1 cellular context compared by ENCODE assay signal in the genomic region with DNA sequence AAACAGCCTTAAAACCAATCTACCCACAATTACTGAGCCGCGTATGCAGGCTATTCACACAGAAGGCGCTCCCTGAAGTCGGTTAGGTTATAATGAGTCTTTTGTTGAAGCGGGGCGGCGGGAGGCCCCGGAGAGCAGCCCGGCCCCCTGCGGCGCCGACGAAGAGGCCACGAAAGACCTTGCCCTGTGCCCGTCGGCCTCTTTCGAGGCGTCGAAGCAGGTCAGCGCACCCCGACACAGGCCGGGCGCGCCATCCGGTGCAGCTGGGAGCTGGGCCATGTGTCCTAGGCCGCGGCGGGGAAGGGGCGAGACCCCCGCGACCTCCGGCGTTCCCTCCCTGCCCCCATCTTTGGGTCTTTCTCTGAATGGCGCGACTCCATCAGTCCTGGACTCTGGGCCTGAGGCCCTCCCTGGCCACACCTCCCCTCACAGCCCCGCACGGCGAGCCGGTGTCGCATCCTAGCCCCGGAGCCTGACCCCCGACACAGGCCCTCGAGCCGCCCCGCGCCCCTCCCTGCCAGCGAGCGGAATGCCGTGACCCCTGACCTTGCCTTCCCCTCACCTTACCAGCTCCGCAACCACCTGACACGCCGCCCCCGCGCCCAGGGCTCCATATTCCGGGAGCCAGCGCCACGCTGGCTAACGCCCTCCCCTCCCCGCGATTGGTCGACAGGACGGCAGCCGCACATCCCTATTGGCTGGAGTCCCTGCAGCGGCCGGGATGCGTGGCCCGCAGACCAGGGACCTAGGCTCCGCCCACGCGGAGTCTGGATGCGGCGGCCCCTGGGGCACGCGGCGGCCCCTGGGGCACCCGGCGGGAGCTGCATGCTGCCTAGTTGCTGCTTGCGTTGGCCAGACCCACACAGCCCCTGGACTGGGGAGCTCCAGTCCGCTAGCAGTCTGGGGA.
TF ChIP-seq lines count a peak whose summit lies in the region.

SLC11A2 (minus strand) TSS at position 637 of the 907 bp plus-strand sequence. CDS start 15,656 bp downstream, outside the sequence.

TF ChIP-seq in HepG2, 621 proteins besides CTCF, POLR2A, EP300 and RAD21 (continued from another document):
- TF ChIP-seq, protein P1, sequence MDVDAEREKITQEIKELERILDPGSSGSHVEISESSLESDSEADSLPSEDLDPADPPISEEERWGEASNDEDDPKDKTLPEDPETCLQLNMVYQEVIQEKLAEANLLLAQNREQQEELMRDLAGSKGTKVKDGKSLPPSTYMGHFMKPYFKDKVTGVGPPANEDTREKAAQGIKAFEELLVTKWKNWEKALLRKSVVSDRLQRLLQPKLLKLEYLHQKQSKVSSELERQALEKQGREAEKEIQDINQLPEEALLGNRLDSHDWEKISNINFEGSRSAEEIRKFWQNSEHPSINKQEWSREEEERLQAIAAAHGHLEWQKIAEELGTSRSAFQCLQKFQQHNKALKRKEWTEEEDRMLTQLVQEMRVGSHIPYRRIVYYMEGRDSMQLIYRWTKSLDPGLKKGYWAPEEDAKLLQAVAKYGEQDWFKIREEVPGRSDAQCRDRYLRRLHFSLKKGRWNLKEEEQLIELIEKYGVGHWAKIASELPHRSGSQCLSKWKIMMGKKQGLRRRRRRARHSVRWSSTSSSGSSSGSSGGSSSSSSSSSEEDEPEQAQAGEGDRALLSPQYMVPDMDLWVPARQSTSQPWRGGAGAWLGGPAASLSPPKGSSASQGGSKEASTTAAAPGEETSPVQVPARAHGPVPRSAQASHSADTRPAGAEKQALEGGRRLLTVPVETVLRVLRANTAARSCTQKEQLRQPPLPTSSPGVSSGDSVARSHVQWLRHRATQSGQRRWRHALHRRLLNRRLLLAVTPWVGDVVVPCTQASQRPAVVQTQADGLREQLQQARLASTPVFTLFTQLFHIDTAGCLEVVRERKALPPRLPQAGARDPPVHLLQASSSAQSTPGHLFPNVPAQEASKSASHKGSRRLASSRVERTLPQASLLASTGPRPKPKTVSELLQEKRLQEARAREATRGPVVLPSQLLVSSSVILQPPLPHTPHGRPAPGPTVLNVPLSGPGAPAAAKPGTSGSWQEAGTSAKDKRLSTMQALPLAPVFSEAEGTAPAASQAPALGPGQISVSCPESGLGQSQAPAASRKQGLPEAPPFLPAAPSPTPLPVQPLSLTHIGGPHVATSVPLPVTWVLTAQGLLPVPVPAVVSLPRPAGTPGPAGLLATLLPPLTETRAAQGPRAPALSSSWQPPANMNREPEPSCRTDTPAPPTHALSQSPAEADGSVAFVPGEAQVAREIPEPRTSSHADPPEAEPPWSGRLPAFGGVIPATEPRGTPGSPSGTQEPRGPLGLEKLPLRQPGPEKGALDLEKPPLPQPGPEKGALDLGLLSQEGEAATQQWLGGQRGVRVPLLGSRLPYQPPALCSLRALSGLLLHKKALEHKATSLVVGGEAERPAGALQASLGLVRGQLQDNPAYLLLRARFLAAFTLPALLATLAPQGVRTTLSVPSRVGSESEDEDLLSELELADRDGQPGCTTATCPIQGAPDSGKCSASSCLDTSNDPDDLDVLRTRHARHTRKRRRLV (CRISPR knock-in tag; IDR thresholded peaks at IDR 0.05) = peak; percentile 77
- 0 out of 2 replicates have a peak, but pooled peaks have one; percentile 82 for TF ChIP-seq ZNF619 (CRISPR knock-in tag; IDR thresholded peaks at IDR 0.05)
- TF ChIP-seq, protein P2, sequence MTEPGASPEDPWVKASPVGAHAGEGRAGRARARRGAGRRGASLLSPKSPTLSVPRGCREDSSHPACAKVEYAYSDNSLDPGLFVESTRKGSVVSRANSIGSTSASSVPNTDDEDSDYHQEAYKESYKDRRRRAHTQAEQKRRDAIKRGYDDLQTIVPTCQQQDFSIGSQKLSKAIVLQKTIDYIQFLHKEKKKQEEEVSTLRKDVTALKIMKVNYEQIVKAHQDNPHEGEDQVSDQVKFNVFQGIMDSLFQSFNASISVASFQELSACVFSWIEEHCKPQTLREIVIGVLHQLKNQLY (CRISPR knock-in tag; IDR thresholded peaks at IDR 0.05) = peak; percentile 66; the same call in 1 of the 2 replicates
- TF ChIP-seq MXD1 (CRISPR knock-in tag; IDR thresholded peaks at IDR 0.05) = peak; percentile 91
- peak; percentile 72 for TF ChIP-seq GZF1 (CRISPR knock-in tag; IDR thresholded peaks at IDR 0.05)
- peak; percentile 66 for TF ChIP-seq SOX5 (CRISPR knock-in tag; IDR thresholded peaks at IDR 0.05; ENCODE audit: borderline replicate concordance)
- TF ChIP-seq, protein P3, sequence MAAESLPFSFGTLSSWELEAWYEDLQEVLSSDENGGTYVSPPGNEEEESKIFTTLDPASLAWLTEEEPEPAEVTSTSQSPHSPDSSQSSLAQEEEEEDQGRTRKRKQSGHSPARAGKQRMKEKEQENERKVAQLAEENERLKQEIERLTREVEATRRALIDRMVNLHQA (CRISPR knock-in tag; IDR thresholded peaks at IDR 0.05) = no peak
- TF ChIP-seq ZNF510 (CRISPR knock-in tag; IDR thresholded peaks at IDR 0.05; ENCODE audit: low read depth) = no peak
- peak; percentile 82 for TF ChIP-seq HES4 (CRISPR knock-in tag; IDR thresholded peaks at IDR 0.05; ENCODE audit: borderline replicate concordance)
- TF ChIP-seq, protein P4, sequence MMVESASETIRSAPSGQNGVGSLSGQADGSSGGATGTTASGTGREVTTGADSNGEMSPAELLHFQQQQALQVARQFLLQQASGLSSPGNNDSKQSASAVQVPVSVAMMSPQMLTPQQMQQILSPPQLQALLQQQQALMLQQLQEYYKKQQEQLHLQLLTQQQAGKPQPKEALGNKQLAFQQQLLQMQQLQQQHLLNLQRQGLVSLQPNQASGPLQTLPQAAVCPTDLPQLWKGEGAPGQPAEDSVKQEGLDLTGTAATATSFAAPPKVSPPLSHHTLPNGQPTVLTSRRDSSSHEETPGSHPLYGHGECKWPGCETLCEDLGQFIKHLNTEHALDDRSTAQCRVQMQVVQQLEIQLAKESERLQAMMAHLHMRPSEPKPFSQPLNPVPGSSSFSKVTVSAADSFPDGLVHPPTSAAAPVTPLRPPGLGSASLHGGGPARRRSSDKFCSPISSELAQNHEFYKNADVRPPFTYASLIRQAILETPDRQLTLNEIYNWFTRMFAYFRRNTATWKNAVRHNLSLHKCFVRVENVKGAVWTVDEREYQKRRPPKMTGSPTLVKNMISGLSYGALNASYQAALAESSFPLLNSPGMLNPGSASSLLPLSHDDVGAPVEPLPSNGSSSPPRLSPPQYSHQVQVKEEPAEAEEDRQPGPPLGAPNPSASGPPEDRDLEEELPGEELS (CRISPR knock-in tag; IDR thresholded peaks at IDR 0.05) = peak; percentile 53
- TF ChIP-seq, protein P5, sequence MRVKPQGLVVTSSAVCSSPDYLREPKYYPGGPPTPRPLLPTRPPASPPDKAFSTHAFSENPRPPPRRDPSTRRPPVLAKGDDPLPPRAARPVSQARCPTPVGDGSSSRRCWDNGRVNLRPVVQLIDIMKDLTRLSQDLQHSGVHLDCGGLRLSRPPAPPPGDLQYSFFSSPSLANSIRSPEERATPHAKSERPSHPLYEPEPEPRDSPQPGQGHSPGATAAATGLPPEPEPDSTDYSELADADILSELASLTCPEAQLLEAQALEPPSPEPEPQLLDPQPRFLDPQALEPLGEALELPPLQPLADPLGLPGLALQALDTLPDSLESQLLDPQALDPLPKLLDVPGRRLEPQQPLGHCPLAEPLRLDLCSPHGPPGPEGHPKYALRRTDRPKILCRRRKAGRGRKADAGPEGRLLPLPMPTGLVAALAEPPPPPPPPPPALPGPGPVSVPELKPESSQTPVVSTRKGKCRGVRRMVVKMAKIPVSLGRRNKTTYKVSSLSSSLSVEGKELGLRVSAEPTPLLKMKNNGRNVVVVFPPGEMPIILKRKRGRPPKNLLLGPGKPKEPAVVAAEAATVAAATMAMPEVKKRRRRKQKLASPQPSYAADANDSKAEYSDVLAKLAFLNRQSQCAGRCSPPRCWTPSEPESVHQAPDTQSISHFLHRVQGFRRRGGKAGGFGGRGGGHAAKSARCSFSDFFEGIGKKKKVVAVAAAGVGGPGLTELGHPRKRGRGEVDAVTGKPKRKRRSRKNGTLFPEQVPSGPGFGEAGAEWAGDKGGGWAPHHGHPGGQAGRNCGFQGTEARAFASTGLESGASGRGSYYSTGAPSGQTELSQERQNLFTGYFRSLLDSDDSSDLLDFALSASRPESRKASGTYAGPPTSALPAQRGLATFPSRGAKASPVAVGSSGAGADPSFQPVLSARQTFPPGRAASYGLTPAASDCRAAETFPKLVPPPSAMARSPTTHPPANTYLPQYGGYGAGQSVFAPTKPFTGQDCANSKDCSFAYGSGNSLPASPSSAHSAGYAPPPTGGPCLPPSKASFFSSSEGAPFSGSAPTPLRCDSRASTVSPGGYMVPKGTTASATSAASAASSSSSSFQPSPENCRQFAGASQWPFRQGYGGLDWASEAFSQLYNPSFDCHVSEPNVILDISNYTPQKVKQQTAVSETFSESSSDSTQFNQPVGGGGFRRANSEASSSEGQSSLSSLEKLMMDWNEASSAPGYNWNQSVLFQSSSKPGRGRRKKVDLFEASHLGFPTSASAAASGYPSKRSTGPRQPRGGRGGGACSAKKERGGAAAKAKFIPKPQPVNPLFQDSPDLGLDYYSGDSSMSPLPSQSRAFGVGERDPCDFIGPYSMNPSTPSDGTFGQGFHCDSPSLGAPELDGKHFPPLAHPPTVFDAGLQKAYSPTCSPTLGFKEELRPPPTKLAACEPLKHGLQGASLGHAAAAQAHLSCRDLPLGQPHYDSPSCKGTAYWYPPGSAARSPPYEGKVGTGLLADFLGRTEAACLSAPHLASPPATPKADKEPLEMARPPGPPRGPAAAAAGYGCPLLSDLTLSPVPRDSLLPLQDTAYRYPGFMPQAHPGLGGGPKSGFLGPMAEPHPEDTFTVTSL (CRISPR knock-in tag; IDR thresholded peaks at IDR 0.05; ENCODE audit: borderline replicate concordance) = 0 out of 2 replicates have a peak, but pooled peaks have one; percentile 73
- TF ChIP-seq ZNF615 (CRISPR knock-in tag; IDR thresholded peaks at IDR 0.05; ENCODE audit: borderline replicate concordance) = 0 out of 2 replicates have a peak, but pooled peaks have one; percentile 21
- 0 out of 2 replicates have a peak, but pooled peaks have one; percentile 19 for TF ChIP-seq ZNF513 (CRISPR knock-in tag; conservative IDR thresholded peaks at IDR 0.05)
- TF ChIP-seq SALL2 (CRISPR knock-in tag; IDR thresholded peaks at IDR 0.05) = peak; percentile 91
- TF ChIP-seq ZNF441 (CRISPR knock-in tag; IDR thresholded peaks at IDR 0.05; ENCODE audit: borderline replicate concordance) = peak; percentile 76; the same call in 1 of the 2 replicates
- 0 out of 2 replicates have a peak, but pooled peaks have one; percentile 55 for TF ChIP-seq ZNF530 (CRISPR knock-in tag; IDR thresholded peaks at IDR 0.05; ENCODE audit: low read depth)
- TF ChIP-seq ESRRA (CRISPR knock-in tag; IDR thresholded peaks at IDR 0.05; ENCODE audit: low read depth) = peak; percentile 87; the same call in 1 of the 2 replicates
- TF ChIP-seq AHR (CRISPR knock-in tag; IDR thresholded peaks at IDR 0.05) = peak; percentile 87; the same call in 1 of the 2 replicates
